ENCODE assay signal across 16 cellular contexts in the genomic region with DNA sequence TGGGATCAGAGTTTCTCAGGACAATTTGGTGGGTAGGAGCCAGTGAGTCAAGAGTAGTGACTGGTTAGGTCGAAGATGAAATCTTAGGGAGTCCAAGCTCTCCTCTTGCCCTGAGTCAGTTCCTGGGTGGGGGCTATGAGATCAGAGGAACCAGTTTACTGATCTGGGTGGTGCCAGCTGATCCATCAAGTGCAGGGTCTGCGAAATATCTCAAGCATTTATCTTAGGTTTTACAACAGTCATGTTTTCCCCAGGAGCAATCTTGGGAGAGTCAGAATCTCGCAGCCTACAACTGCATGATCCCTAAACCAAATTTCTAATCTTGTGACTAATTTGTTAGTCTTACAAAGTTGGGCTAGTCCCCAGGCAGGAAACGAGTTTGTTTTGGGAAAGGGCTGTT.
DNase-seq lines count a peak whose midpoint lies in the region; ATAC-seq, FAIRE-seq and TF ChIP-seq lines count a peak whose summit lies in the region.
"Had no signal": no experiment of that assay in that cellular context is flagged by ENCODE, and none has a peak within 500 bp of the region (broad histone marks: within the 10 kb centered on the region; RNA-seq: fewer than 3 reads in every experiment).

No MANE protein-coding gene starts in this region.

- ATAC-seq in esophagus mucosa (no peak), body of pancreas (no peak)
- ATAC-seq: GM23338 had no signal

- H3K4me1 Mint-ChIP-seq in Caco-2 (ENCODE audit: low read depth, unreplicated experiment): no peaks in the 10 kb centered on the region

- H3K27me3 ChIP-seq in bronchial epithelial cell (ENCODE audit: control insufficient read depth, insufficient read depth, low read length) (no peaks in the 10 kb centered on the region), testis (no peaks in the 10 kb centered on the region), Caco-2 (replicated peaks; ENCODE audit: control insufficient read depth, insufficient read depth, low read length) (no peaks in the 10 kb centered on the region), body of pancreas (no peaks in the 10 kb centered on the region)

- H3K4me3 ChIP-seq in bronchial epithelial cell (ENCODE audit: low read depth, low read length) (no peak overlapping the region), mesodermal cell (ENCODE audit: extremely low read depth, insufficient read depth, low read length, poor library complexity, severe bottlenecking) (no peak overlapping the region), testis (no peak overlapping the region), Caco-2 (ENCODE audit: low read depth, low read length) (no peak overlapping the region), body of pancreas (no peak overlapping the region)
- H3K4me3 ChIP-seq: GM23338 had no signal

- H3K4me3 Mint-ChIP-seq in Caco-2 (ENCODE audit: unreplicated experiment): no peak overlapping the region
- H3K4me3 Mint-ChIP-seq: GM23338 had no signal

- H3K9me3 ChIP-seq in mesodermal cell (ENCODE audit: control insufficient read depth, low read length) (no peaks in the 10 kb centered on the region), testis (no peaks in the 10 kb centered on the region), Caco-2 (no peaks in the 10 kb centered on the region), body of pancreas (no peaks in the 10 kb centered on the region)

- H3K27ac ChIP-seq in mesodermal cell (ENCODE audit: low read depth, low read length, severe bottlenecking): peak overlapping the region; percentile 20
- H3K27ac ChIP-seq in testis: no peak overlapping the region
- no peak overlapping the region for H3K27ac ChIP-seq in body of pancreas

- no TSS peak for BruUV-seq in Caco-2 (replicated peaks; lab: Mats Ljungman, UMichigan)

- TF ChIP-seq CTCF in bronchial epithelial cell (IDR thresholded peaks at IDR 0.05; ENCODE audit: insufficient read depth, low read length, severe bottlenecking) (no peak), testis (IDR thresholded peaks at IDR 0.05) (no peak), Caco-2 (IDR thresholded peaks at IDR 0.05; ENCODE audit: insufficient read depth in 1 of 2, low read depth in 1 of 2, low read length in 1 of 2, severe bottlenecking in 1 of 2, unreplicated experiment in 1 of 2) (no peak), body of pancreas (IDR thresholded peaks at IDR 0.05) (no peak)

- 71% methylated on average over 1 of the region's 4 CpGs; no CpG with 5 or more reads in 1 of the 2 experiments for WGBS in mesodermal cell (ENCODE audit: insufficient coverage in 2 of 2), 2 experiments
- 70 to 85% methylated on average over 4 of the region's 4 CpGs for WGBS in testis, 2 donors
- 43 to 44% methylated on average over 4 of the region's 4 CpGs for WGBS in body of pancreas, 2 donors

- no peaks in the 10 kb centered on the region for H3K9me3 Mint-ChIP-seq in Caco-2 (ENCODE audit: unreplicated experiment)
- H3K9me3 Mint-ChIP-seq: GM23338 had no signal

- no peaks in the 10 kb centered on the region for H3K36me3 ChIP-seq in bronchial epithelial cell (ENCODE audit: control insufficient read depth, insufficient read depth, low read length)
- no peaks in the 10 kb centered on the region for H3K36me3 ChIP-seq in mesodermal cell (ENCODE audit: control insufficient read depth, insufficient read depth, low read length)
- no peaks in the 10 kb centered on the region for H3K36me3 ChIP-seq in testis (ENCODE audit: low read depth, missing control alignments)
- no peaks in the 10 kb centered on the region for H3K36me3 ChIP-seq in Caco-2 (ENCODE audit: control insufficient read depth, insufficient read depth, low read length)
- H3K36me3 ChIP-seq in body of pancreas (replicated peaks in 1 of 2; ENCODE audit: insufficient read depth in 1 of 2, low read depth in 2 of 2): no peaks in the 10 kb centered on the region

- no peak overlapping the region for H3K27ac Mint-ChIP-seq in Caco-2 (ENCODE audit: unreplicated experiment)
- H3K27ac Mint-ChIP-seq: GM23338 had no signal

- peaks cover 6% of the 10 kb centered on the region for H3K4me1 ChIP-seq in mesodermal cell (ENCODE audit: control insufficient read depth, insufficient read depth, low read length, poor library complexity, severe bottlenecking)
- H3K4me1 ChIP-seq in testis: no peaks in the 10 kb centered on the region
- H3K4me1 ChIP-seq in Caco-2: no peaks in the 10 kb centered on the region
- H3K4me1 ChIP-seq in body of pancreas: no peaks in the 10 kb centered on the region

- TF ChIP-seq POLR2A in testis (IDR thresholded peaks at IDR 0.05): no peak
- TF ChIP-seq POLR2A in body of pancreas (IDR thresholded peaks at IDR 0.05): no peak

- intact Hi-C loops in testis (cut with DNase I; ENCODE audit: low total_unique reads): no loop called here
- intact Hi-C loops in Caco-2 (cut with micrococcal nuclease; ENCODE audit: unreplicated experiment): no loop called here
- intact Hi-C loops in body of pancreas (cut with DNase I): no loop called here

- H3K27me3 Mint-ChIP-seq in Caco-2 (ENCODE audit: insufficient read depth, unreplicated experiment): no peaks in the 10 kb centered on the region

- POLR2A ChIA-PET in Caco-2 (lab: Charles Lee): no interaction called here

- FAIRE-seq in bronchial epithelial cell (lab: Jason Lieb, UNC): no peak

- DNase-seq in GM03348 (ENCODE audit: low spot score) (peak; percentile 8), NCI-H226 (peak; percentile 86), bronchial epithelial cell (ENCODE audit: low read depth) (peak; percentile 4), testis (no peak), Caco-2 (no peak), body of pancreas (no peak)
- DNase-seq: C1 segment of cervical spinal cord, DMS53, GDM1, KG1, NCI-H1930, NCI-H2171, SHP77 treated with DMSO at 0.1 percent for 48 hours had no signal

- H3K36me3 Mint-ChIP-seq in Caco-2 (ENCODE audit: insufficient read depth, unreplicated experiment): no peaks in the 10 kb centered on the region

- CTCF ChIA-PET in Caco-2 (lab: Charles Lee): no interaction called here

Comparison
In these comparisons a context has a peak if more than half of its experiments do, and no peak if none do; other contexts are left out.
1. DNase-seq: peak in GM03348 (single experiment), NCI-H226 (single experiment) and bronchial epithelial cell (single experiment); none in testis (single experiment), Caco-2 (0 of 2) and body of pancreas (0 of 4).